In genomic region chr16:89395150-89396142, GRCh38 we compare ENCODE assay signal across 1 cellular context.
A peak's percentile ranks its signal among the peaks of the same experiment; 100 is the strongest.
TF ChIP-seq lines count a peak whose summit lies in the region.

No MANE protein-coding gene starts in this region.

TF ChIP-seq in HepG2, 621 proteins besides CTCF, POLR2A, EP300 and RAD21 (continued from another document and continues in another):
- TF ChIP-seq KIAA2018 (CRISPR knock-in tag; IDR thresholded peaks at IDR 0.05; ENCODE audit: borderline replicate concordance), result peak; percentile 40; the same call in 1 of the 2 replicates
- peak; percentile 97 for TF ChIP-seq ZNF138 (CRISPR knock-in tag; IDR thresholded peaks at IDR 0.05; ENCODE audit: low read depth)
- peak; percentile 68 for TF ChIP-seq HOXD1 (CRISPR knock-in tag; IDR thresholded peaks at IDR 0.05)
- TF ChIP-seq MAF1 (CRISPR knock-in tag; IDR thresholded peaks at IDR 0.05; ENCODE audit: borderline replicate concordance), result no peak
- TF ChIP-seq ZNF792 (CRISPR knock-in tag; IDR thresholded peaks at IDR 0.05), result peak; percentile 98
- TF ChIP-seq PHF21A (CRISPR knock-in tag; IDR thresholded peaks at IDR 0.05), result peak; percentile 99
- peak; percentile 50 for TF ChIP-seq DRAP1 (CRISPR knock-in tag; IDR thresholded peaks at IDR 0.05)
- no peak for TF ChIP-seq ZNF17 (CRISPR knock-in tag; IDR thresholded peaks at IDR 0.05)
- TF ChIP-seq YY1 (IDR thresholded peaks at IDR 0.05; ENCODE audit: insufficient read depth, insufficient replicate concordance, low read depth, low read length), result peak; percentile 60
- peak; percentile 85 for TF ChIP-seq TCF7L2 (IDR thresholded peaks at IDR 0.05; ENCODE audit: low read depth, low read length)
- 0 out of 2 replicates have a peak, but pooled peaks have one; percentile 64 for TF ChIP-seq WIZ (CRISPR knock-in tag; IDR thresholded peaks at IDR 0.05)
- peak; percentile 77; the same call in 1 of the 2 replicates for TF ChIP-seq NR2C2 (CRISPR knock-in tag; IDR thresholded peaks at IDR 0.05; ENCODE audit: borderline replicate concordance)
- peak; percentile 90 for TF ChIP-seq GFI1 (CRISPR knock-in tag; IDR thresholded peaks at IDR 0.05; ENCODE audit: borderline replicate concordance)
- peak; percentile 89 for TF ChIP-seq TBL1XR1 (IDR thresholded peaks at IDR 0.05; ENCODE audit: borderline replicate concordance, low read length, partially characterized antibody)
- no peak for TF ChIP-seq ZNF234 (CRISPR knock-in tag; conservative IDR thresholded peaks at IDR 0.05)
- no peak; the same call in 1 of the 2 replicates for TF ChIP-seq BATF2 (CRISPR knock-in tag; IDR thresholded peaks at IDR 0.05)
- TF ChIP-seq ZFAT (CRISPR knock-in tag; conservative IDR thresholded peaks at IDR 0.05), result no peak
- TF ChIP-seq ZSCAN21 (CRISPR knock-in tag; IDR thresholded peaks at IDR 0.05; ENCODE audit: borderline replicate concordance), result peak; percentile 95
- TF ChIP-seq SNAPC4 (CRISPR knock-in tag; IDR thresholded peaks at IDR 0.05), result no peak
- peak; percentile 98 for TF ChIP-seq NFKBIZ (CRISPR knock-in tag; IDR thresholded peaks at IDR 0.05)
- TF ChIP-seq ZNF124 (CRISPR knock-in tag; IDR thresholded peaks at IDR 0.05), result peak; percentile 96; the same call in 1 of the 2 replicates
- TF ChIP-seq KLF6 (CRISPR knock-in tag; IDR thresholded peaks at IDR 0.05), result peak; percentile 98
- peak; percentile 98 for TF ChIP-seq ZNF777 (CRISPR knock-in tag; IDR thresholded peaks at IDR 0.05)
- TF ChIP-seq ZNF225 (CRISPR knock-in tag; IDR thresholded peaks at IDR 0.05), result peak; percentile 73; the same call in 1 of the 2 replicates
- TF ChIP-seq IRF9 (CRISPR knock-in tag; IDR thresholded peaks at IDR 0.05; ENCODE audit: borderline replicate concordance), result peak; percentile 91; the same call in 1 of the 2 replicates
- TF ChIP-seq ZNF746 (CRISPR knock-in tag; IDR thresholded peaks at IDR 0.05), result peak; percentile 94
- peak; percentile 95 for TF ChIP-seq ZBTB33 (CRISPR knock-in tag; IDR thresholded peaks at IDR 0.05)
- TF ChIP-seq ATF4 (CRISPR knock-in tag; IDR thresholded peaks at IDR 0.05), result peak in 1 of 2 experiments; percentile 88; a peak in 2 of 4 replicates
- peak; percentile 95 for TF ChIP-seq ZNF501 (CRISPR knock-in tag; IDR thresholded peaks at IDR 0.05)
- TF ChIP-seq ZNF543 (CRISPR knock-in tag; IDR thresholded peaks at IDR 0.05), result peak; percentile 84
- peak; percentile 97 for TF ChIP-seq KLF11 (CRISPR knock-in tag; IDR thresholded peaks at IDR 0.05)
- peak; percentile 89 for TF ChIP-seq RNF2 (conservative IDR thresholded peaks at IDR 0.05; ENCODE audit: low read depth)
- no peak for TF ChIP-seq E2F2 (CRISPR knock-in tag; IDR thresholded peaks at IDR 0.05; ENCODE audit: borderline replicate concordance)
- TF ChIP-seq ZBTB38 (CRISPR knock-in tag; IDR thresholded peaks at IDR 0.05), result peak; percentile 100
- TF ChIP-seq ZNF629 (CRISPR knock-in tag; conservative IDR thresholded peaks at IDR 0.05), result peak; percentile 66
- no peak for TF ChIP-seq ZNF720 (CRISPR knock-in tag; IDR thresholded peaks at IDR 0.05)
- TF ChIP-seq MYPOP (CRISPR knock-in tag; IDR thresholded peaks at IDR 0.05), result peak; percentile 97
- TF ChIP-seq AGO1 (IDR thresholded peaks at IDR 0.05; ENCODE audit: low read depth, low read length, poor library complexity, severe bottlenecking), result no peak
- no peak for TF ChIP-seq ZFP82 (CRISPR knock-in tag; IDR thresholded peaks at IDR 0.05; ENCODE audit: borderline replicate concordance)
